Comparison of ENCODE assay signal across 8 cellular contexts in the genomic region with DNA sequence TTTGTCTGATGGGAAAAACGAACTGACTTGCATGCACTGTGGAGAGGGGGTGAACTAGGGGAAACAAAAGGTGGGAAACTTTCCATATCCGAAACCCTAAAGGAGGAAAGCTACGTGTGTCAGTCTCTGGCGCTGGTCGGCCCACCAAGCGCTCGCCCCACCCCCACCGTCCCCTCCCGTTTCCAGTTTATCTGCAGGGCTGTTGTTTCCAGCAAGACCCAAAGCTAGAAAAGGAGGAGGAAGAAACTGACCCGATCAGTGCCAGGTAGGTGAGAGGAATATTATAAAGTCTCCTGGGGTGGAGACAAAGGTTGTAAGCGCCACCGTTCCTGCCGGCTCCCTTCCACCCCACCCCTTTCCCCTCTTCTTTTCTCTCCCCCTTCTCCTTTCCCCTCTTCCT. TPM values are rescaled to one million over a fixed set of nuclear protein-coding genes. Genes with fewer than 3 reads are reported as not detected.
A peak's percentile ranks its signal among the peaks of the same experiment; 100 is the strongest.
DNase-seq lines count a peak whose midpoint lies in the region; ATAC-seq and TF ChIP-seq lines count a peak whose summit lies in the region.

No MANE protein-coding gene starts in this region.

- H3K9me3 Mint-ChIP-seq in CD4-positive, CD25-positive, alpha-beta regulatory T cell = no peaks in the 10 kb centered on the region

- TF ChIP-seq EP300 in tibial nerve (IDR thresholded peaks at IDR 0.05) = no peak

- no peak for DNase-seq in CD4-positive, CD25-positive, alpha-beta regulatory T cell
- no peak for DNase-seq in Karpas-422
- DNase-seq in cerebellar cortex (ENCODE audit: low spot score) = peak; percentile 43
- no peak for DNase-seq in lower leg skin (ENCODE audit: low spot score in 2 of 2)
- DNase-seq in tibial nerve (ENCODE audit: low spot score in 2 of 2) = peak in 1 of 2 donors; percentile 16
- DNase-seq in NCI-H526 treated with DMSO at 0.1 percent for 48 hours (lab: John Stamatoyannopoulos, UW) = no peak

- H4K20me1 ChIP-seq in Karpas-422 (ENCODE audit: insufficient read depth, low read depth, low read length) = no peaks in the 10 kb centered on the region

- H3K36me3 Mint-ChIP-seq in CD4-positive, CD25-positive, alpha-beta regulatory T cell = no peaks in the 10 kb centered on the region

- no peak for TF ChIP-seq CTCF in lower leg skin (IDR thresholded peaks at IDR 0.05)
- TF ChIP-seq CTCF in tibial nerve (IDR thresholded peaks at IDR 0.05) = no peak

- no peaks in the 10 kb centered on the region for H3K9me3 ChIP-seq in CD4-positive, CD25-positive, alpha-beta regulatory T cell (ENCODE audit: control insufficient read depth in 2 of 2, low read length in 2 of 2)
- no peaks in the 10 kb centered on the region for H3K9me3 ChIP-seq in Karpas-422 (ENCODE audit: low read length)
- no peaks in the 10 kb centered on the region for H3K9me3 ChIP-seq in tibial nerve

- H3K4me3 Mint-ChIP-seq in CD4-positive, CD25-positive, alpha-beta regulatory T cell = peak overlapping the region in 2 of 4 donors; percentile 79 to 82

- H3K4me1 ChIP-seq in CD4-positive, CD25-positive, alpha-beta regulatory T cell (ENCODE audit: control insufficient read depth, insufficient read depth, low read length, poor library complexity, severe bottlenecking) = no peaks in the 10 kb centered on the region
- peaks cover 8% of the 10 kb centered on the region; the same call in 1 of the 2 replicates for H3K4me1 ChIP-seq in Karpas-422 (ENCODE audit: low read length)
- no peaks in the 10 kb centered on the region for H3K4me1 ChIP-seq in tibial nerve

- H3K36me3 ChIP-seq in CD4-positive, CD25-positive, alpha-beta regulatory T cell (ENCODE audit: control insufficient read depth, insufficient read depth, low read length) = no peaks in the 10 kb centered on the region
- no peaks in the 10 kb centered on the region for H3K36me3 ChIP-seq in Karpas-422 (ENCODE audit: insufficient read depth, low read length)
- H3K36me3 ChIP-seq in tibial nerve = no peaks in the 10 kb centered on the region

- peak overlapping the region; percentile 73 for H3K9ac ChIP-seq in Karpas-422 (ENCODE audit: low read length)

- 0 to 27% methylated on average over 13 of the region's 13 CpGs for WGBS in lower leg skin, 2 donors
- 2 to 20% methylated on average over 13 of the region's 13 CpGs for WGBS in tibial nerve, 2 donors

- H3K9me2 ChIP-seq in Karpas-422 (replicated peaks; ENCODE audit: insufficient read depth, low read length) = no peaks in the 10 kb centered on the region

- intact Hi-C loops in lower leg skin (cut with DNase I; ENCODE audit: low total_unique reads) = no loop called here

- peak overlapping the region; percentile 48 for H3K4me3 ChIP-seq in CD4-positive, CD25-positive, alpha-beta regulatory T cell (ENCODE audit: low read depth, low read length)
- peak overlapping the region; percentile 75 for H3K4me3 ChIP-seq in Karpas-422 (ENCODE audit: low read length)
- peak overlapping the region; percentile 53 for H3K4me3 ChIP-seq in lower leg skin (ENCODE audit: low read depth, poor library complexity, severe bottlenecking)
- H3K4me3 ChIP-seq in tibial nerve = peak overlapping the region; percentile 54 to 69 (median 60)

- H3K79me2 ChIP-seq in Karpas-422 (ENCODE audit: low read length) = no peaks in the 10 kb centered on the region

- peak overlapping the region; percentile 8 to 67 (median 38) for H3K27ac Mint-ChIP-seq in CD4-positive, CD25-positive, alpha-beta regulatory T cell

- H3K27ac ChIP-seq in CD4-positive, CD25-positive, alpha-beta regulatory T cell (ENCODE audit: insufficient read depth, low read length, poor library complexity, severe bottlenecking) = no peak overlapping the region
- no peak overlapping the region for H3K27ac ChIP-seq in Karpas-422 (ENCODE audit: low read length)
- H3K27ac ChIP-seq in tibial nerve = peak overlapping the region; percentile 81 to 97 (median 94)

- no peak for ATAC-seq in CD4-positive, CD25-positive, alpha-beta regulatory T cell (ENCODE audit: low read depth in 2 of 2)
- ATAC-seq in GM21515 (IDR thresholded peaks at IDR 0.05; ENCODE audit: unreplicated experiment) = no peak
- ATAC-seq in GM21447 (IDR thresholded peaks at IDR 0.05; ENCODE audit: unreplicated experiment) = no peak

- no peak for TF ChIP-seq POLR2A in lower leg skin (IDR thresholded peaks at IDR 0.05)
- TF ChIP-seq POLR2A in tibial nerve (IDR thresholded peaks at IDR 0.05) = no peak

- peak overlapping the region; percentile 68 for H3K4me2 ChIP-seq in Karpas-422 (ENCODE audit: low read depth, low read length, poor library complexity, severe bottlenecking)

- H2AFZ ChIP-seq in Karpas-422 (ENCODE audit: low read length) = peak overlapping the region; percentile 90

- no peaks in the 10 kb centered on the region for H3K27me3 ChIP-seq in CD4-positive, CD25-positive, alpha-beta regulatory T cell (ENCODE audit: control insufficient read depth, insufficient read depth, low read length)
- H3K27me3 ChIP-seq in Karpas-422 (ENCODE audit: low read length) (no peaks in the 10 kb centered on the region), tibial nerve (peaks cover 0 to 12% of the 10 kb centered on the region in 2 donors)

- peaks cover 36% of the 10 kb centered on the region for H3K27me3 Mint-ChIP-seq in CD4-positive, CD25-positive, alpha-beta regulatory T cell

- peaks cover 0 to 10% (median 4%) of the 10 kb centered on the region in 4 donors for H3K4me1 Mint-ChIP-seq in CD4-positive, CD25-positive, alpha-beta regulatory T cell

RNA-seq across cellular contexts. Expression of a gene that starts 0.6 kb away (rescaled TPM):
- 1.2 TPM for total RNA-seq in CD4-positive, CD25-positive, alpha-beta regulatory T cell
- polyA plus RNA-seq in CD4-positive, CD25-positive, alpha-beta regulatory T cell = 1 to 10 TPM in 2 of 4 donors, under 1 TPM in 2; 0.39 to 1.7 (median 1.2) TPM
- 13.2 and 18.8 TPM in 2 replicates for total RNA-seq in Karpas-422 (2014; rRNA removed; shearing (Covaris generic); ENCODE audit: low replicate concordance)
- total RNA-seq in lower leg skin (10 to 100 TPM; 24.3 to 37.7 (median 27.5) TPM), tibial nerve (100 to 1,000 TPM in 1 of 4 donors, 10 to 100 TPM in 3; 49.2 to 114 (median 55.4) TPM)

RNA-seq across cellular contexts. Expression of a gene that starts 19.4 kb away (rescaled TPM):
- total RNA-seq in CD4-positive, CD25-positive, alpha-beta regulatory T cell = 29.2 TPM
- 100 to 1,000 TPM; 115 to 166 (median 150) TPM for polyA plus RNA-seq in CD4-positive, CD25-positive, alpha-beta regulatory T cell
- total RNA-seq in Karpas-422 (2014; rRNA removed; shearing (Covaris generic); ENCODE audit: low replicate concordance) = not detected in 2 replicates
- total RNA-seq in lower leg skin (10 to 100 TPM; 41.4 to 66.6 (median 57.3) TPM), tibial nerve (100 to 1,000 TPM; 121 to 211 (median 202) TPM)

RNA-seq across cellular contexts. Expression of a gene that starts 26.9 kb away (rescaled TPM):
- total RNA-seq in CD4-positive, CD25-positive, alpha-beta regulatory T cell = not detected
- under 1 TPM in 1 of 4 donors, not detected in 3; 0.20 TPM for polyA plus RNA-seq in CD4-positive, CD25-positive, alpha-beta regulatory T cell
- not detected in 2 replicates for total RNA-seq in Karpas-422 (2014; rRNA removed; shearing (Covaris generic); ENCODE audit: low replicate concordance)
- total RNA-seq in lower leg skin = 1 to 10 TPM in 3 of 4 donors, not detected in 1; 1.8 to 4.0 (median 2.4) TPM
- total RNA-seq in tibial nerve = 10 to 100 TPM in 1 of 4 donors, 1 to 10 TPM in 3; 6.1 to 15.9 (median 8.2) TPM

RNA-seq across cellular contexts. Expression of a gene that starts 46.1 kb away (rescaled TPM):
- total RNA-seq in CD4-positive, CD25-positive, alpha-beta regulatory T cell = 25.7 TPM
- polyA plus RNA-seq in CD4-positive, CD25-positive, alpha-beta regulatory T cell = 10 to 100 TPM; 48.8 to 93.7 (median 67.8) TPM
- total RNA-seq in Karpas-422 (2014; rRNA removed; shearing (Covaris generic); ENCODE audit: low replicate concordance) = 21.4 and 31.5 TPM in 2 replicates
- total RNA-seq in lower leg skin (10 to 100 TPM; 12.2 to 24.4 (median 18.8) TPM), tibial nerve (1 to 10 TPM in 2 of 4 donors, under 1 TPM in 1, not detected in 1; 0.87 to 4.8 (median 1.2) TPM)

Comparison
In these comparisons a context has a peak if more than half of its experiments do, and no peak if none do; other contexts are left out.
1. H3K27ac ChIP-seq: peak in tibial nerve (4 of 4); none in CD4-positive, CD25-positive, alpha-beta regulatory T cell (single experiment) and Karpas-422 (single experiment).
2. RNA of a gene that starts 19.4 kb away (total RNA-seq): 121 to 211 TPM in tibial nerve, 41.4 to 66.6 TPM in lower leg skin and 29.2 TPM in CD4-positive, CD25-positive, alpha-beta regulatory T cell (single experiment); not detected in Karpas-422; every median in the first group is over 10 times any median in the second.
3. Peak in every context shown above with its lines, with median percentiles within 50 percentile points of each other: H3K4me3 ChIP-seq.